9 cellular contexts compared by ENCODE assay signal in genomic region chr20:47347661-47348462, GRCh38. TPM values are rescaled to one million over a fixed set of nuclear protein-coding genes. Genes with fewer than 3 reads are reported as not detected.
DNase-seq lines count a peak whose midpoint lies in the region; ATAC-seq and TF ChIP-seq lines count a peak whose summit lies in the region.
"Had no signal": no experiment of that assay in that cellular context is flagged by ENCODE, and none has a peak within 500 bp of the region (broad histone marks: within the 10 kb centered on the region; RNA-seq: fewer than 3 reads in every experiment).

No MANE protein-coding gene starts in this region.

- H3K4me1 ChIP-seq in mesodermal cell (ENCODE audit: control insufficient read depth, insufficient read depth, low read length, poor library complexity, severe bottlenecking) = peaks cover 65% of the 10 kb centered on the region
- H3K4me1 ChIP-seq in thoracic aorta (ENCODE audit: control insufficient read depth in 1 of 2, low read depth in 2 of 2) = peaks cover 54 to 87% of the 10 kb centered on the region in 2 donors

- H3K9me3 ChIP-seq in mesodermal cell (ENCODE audit: control insufficient read depth, low read length) (no peaks in the 10 kb centered on the region), thoracic aorta (no peaks in the 10 kb centered on the region)

- peak overlapping the region; percentile 12 for H3K27ac Mint-ChIP-seq in activated T-cell treated with anti-CD3 and anti-CD28 coated beads, Interleukin-2, amount 50 U/mL, for 24 hours
- H3K27ac Mint-ChIP-seq: activated CD4-positive, alpha-beta T cell treated with anti-CD3 and anti-CD28 coated beads, Interleukin-2, amount 10 ng/mL, durations not matched to agents 24 days and 14 days had no signal

- peaks cover 16% of the 10 kb centered on the region for H3K4me1 Mint-ChIP-seq in activated T-cell treated with anti-CD3 and anti-CD28 coated beads, Interleukin-2, amount 50 U/mL, for 24 hours (ENCODE audit: low read depth)

- H3K27me3 ChIP-seq in thoracic aorta (replicated peaks; ENCODE audit: insufficient read depth) = no peaks in the 10 kb centered on the region

- H3K9me3 Mint-ChIP-seq in activated T-cell treated with anti-CD3 and anti-CD28 coated beads, Interleukin-2, amount 50 U/mL, for 24 hours = no peaks in the 10 kb centered on the region
- H3K9me3 Mint-ChIP-seq: activated CD4-positive, alpha-beta T cell treated with anti-CD3 and anti-CD28 coated beads, Interleukin-2, amount 10 ng/mL, durations not matched to agents 24 days and 14 days had no signal

- peaks cover 38% of the 10 kb centered on the region for H3K36me3 Mint-ChIP-seq in activated T-cell treated with anti-CD3 and anti-CD28 coated beads, Interleukin-2, amount 50 U/mL, for 24 hours (ENCODE audit: low read depth)

- CTCF ChIA-PET in HEK293T (lab: Yijun Ruan, JAX) = no interaction called here

- peak overlapping the region; percentile 12 for H3K4me3 ChIP-seq in mesodermal cell (ENCODE audit: extremely low read depth, insufficient read depth, low read length, poor library complexity, severe bottlenecking)
- peak overlapping the region; percentile 3 for H3K4me3 ChIP-seq in thoracic aorta

- peaks cover 72% of the 10 kb centered on the region for H3K36me3 ChIP-seq in mesodermal cell (ENCODE audit: control insufficient read depth, insufficient read depth, low read length)
- H3K36me3 ChIP-seq in thoracic aorta = no peaks in the 10 kb centered on the region

- H3K27ac ChIP-seq in cingulate gyrus (ENCODE audit: low read depth, low read length) (peak overlapping the region; percentile 100), mesodermal cell (ENCODE audit: low read depth, low read length, severe bottlenecking) (peak overlapping the region; percentile 100), thoracic aorta (peak overlapping the region; percentile 97 to 100)

- DNase-seq in activated T-cell treated with anti-CD3 and anti-CD28 coated beads, Interleukin-2, amount 50 U/mL, for 24 hours = no peak
- no peak for DNase-seq in activated T-cell treated with anti-CD3 and anti-CD28 coated beads, Interleukin-2, amount 50 U/mL, for 1 hour
- no peak for DNase-seq in thoracic aorta (ENCODE audit: low spot score)
- DNase-seq in NCI-H524 treated with DMSO at 0.1 percent for 48 hours (lab: John Stamatoyannopoulos, UW) = no peak
- DNase-seq in GM20000 (ENCODE audit: low spot score) = no peak
- no peak for DNase-seq in HEK293T (ENCODE audit: extremely low spot score)
- DNase-seq: activated CD4-positive, alpha-beta T cell treated with anti-CD3 and anti-CD28 coated beads, Interleukin-2, amount 10 ng/mL, durations not matched to agents 24 days and 14 days had no signal

- 69 to 93% methylated on average over 2 of the region's 4 CpGs for WGBS in mesodermal cell (ENCODE audit: insufficient coverage in 2 of 2), 2 experiments

- H3K4me3 Mint-ChIP-seq in activated T-cell treated with anti-CD3 and anti-CD28 coated beads, Interleukin-2, amount 50 U/mL, for 24 hours = no peak overlapping the region
- H3K4me3 Mint-ChIP-seq: activated CD4-positive, alpha-beta T cell treated with anti-CD3 and anti-CD28 coated beads, Interleukin-2, amount 10 ng/mL, durations not matched to agents 24 days and 14 days had no signal

- POLR2A ChIA-PET in HEK293T (lab: Yijun Ruan, JAX) = no interaction called here

- H3K27me3 Mint-ChIP-seq in activated T-cell treated with anti-CD3 and anti-CD28 coated beads, Interleukin-2, amount 50 U/mL, for 24 hours = no peaks in the 10 kb centered on the region
- H3K27me3 Mint-ChIP-seq: activated CD4-positive, alpha-beta T cell treated with anti-CD3 and anti-CD28 coated beads, Interleukin-2, amount 10 ng/mL, durations not matched to agents 24 days and 14 days had no signal

- TF ChIP-seq CTCF in thoracic aorta (IDR thresholded peaks at IDR 0.05) (no peak), GM20000 (IDR thresholded peaks at IDR 0.05; ENCODE audit: extremely low read depth, missing control alignments) (no peak)

- no peak for ATAC-seq in thoracic aorta (ENCODE audit: insufficient number of reproducible peaks, low FRiP score, low read depth)

TF ChIP-seq in HEK293T, 16 proteins besides CTCF, POLR2A, EP300 and RAD21:
- no peak for TF ChIP-seq LEF1 (IDR thresholded peaks at IDR 0.05; ENCODE audit: borderline replicate concordance)
- TF ChIP-seq FOXK2 (IDR thresholded peaks at IDR 0.05) = no peak
- TF ChIP-seq PKNOX1 (IDR thresholded peaks at IDR 0.05) = no peak
- TF ChIP-seq FOXM1 (IDR thresholded peaks at IDR 0.05; ENCODE audit: borderline replicate concordance) = no peak
- TF ChIP-seq L3MBTL2 (conservative IDR thresholded peaks at IDR 0.05) = no peak
- no peak for TF ChIP-seq ZNF384 (IDR thresholded peaks at IDR 0.05)
- TF ChIP-seq SUZ12 (IDR thresholded peaks at IDR 0.05) = no peak
- TF ChIP-seq BHLHE40 (IDR thresholded peaks at IDR 0.05; ENCODE audit: borderline replicate concordance) = no peak
- no peak for TF ChIP-seq TARDBP (IDR thresholded peaks at IDR 0.05)
- no peak for TF ChIP-seq ELF4 (IDR thresholded peaks at IDR 0.05)
- no peak for TF ChIP-seq NFRKB (IDR thresholded peaks at IDR 0.05)
- no peak for TF ChIP-seq FOXA1 (IDR thresholded peaks at IDR 0.05)
- TF ChIP-seq HDGF (IDR thresholded peaks at IDR 0.05; ENCODE audit: borderline replicate concordance) = no peak
- TF ChIP-seq ARNT (IDR thresholded peaks at IDR 0.05) = no peak
- no peak for TF ChIP-seq CTBP1 (IDR thresholded peaks at IDR 0.05; ENCODE audit: borderline replicate concordance)

RNA-seq across cellular contexts. Expression of gene ZMYND8, which starts 8.6 kb away (rescaled TPM):
- polyA plus RNA-seq in mesodermal cell (2013, experiment 1 of 2) = 58.2 TPM
- polyA plus RNA-seq in mesodermal cell (2013, experiment 2 of 2) = 55.0 TPM
- total RNA-seq in thoracic aorta = 10 to 100 TPM; 17.9 to 27.2 TPM
